In the genomic region with DNA sequence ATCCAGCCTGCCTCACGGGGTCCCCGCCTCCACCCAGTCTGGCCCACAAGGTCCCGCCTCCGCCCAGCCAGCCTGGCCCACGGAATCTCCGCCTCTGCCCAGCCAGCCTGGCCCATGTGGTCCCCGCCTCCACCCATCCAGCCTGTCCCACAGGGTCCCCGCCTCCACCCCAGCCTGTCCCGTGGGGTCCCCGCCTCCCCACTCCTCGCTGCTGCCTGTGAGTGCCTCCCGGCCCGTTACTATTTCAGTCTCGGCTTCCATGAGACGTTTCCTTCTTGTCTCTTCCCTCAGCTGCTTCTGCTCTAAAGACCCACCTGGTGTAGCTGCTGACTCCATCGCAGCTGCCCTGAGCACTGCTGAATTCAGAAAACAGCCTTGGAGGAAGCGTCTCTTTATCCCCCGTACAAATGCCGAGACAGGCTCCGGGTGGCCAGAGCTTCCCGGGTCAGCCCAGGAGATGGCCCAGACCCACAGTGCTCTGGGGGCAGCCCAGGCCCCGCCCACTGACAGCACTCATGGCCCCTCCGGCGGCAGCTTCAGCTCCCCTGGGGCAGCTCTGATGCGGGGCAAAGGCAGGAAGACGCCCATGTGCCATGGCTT, we compare ENCODE assay signal across 8 cellular contexts.
DNase-seq lines count a peak whose midpoint lies in the region; ATAC-seq and TF ChIP-seq lines count a peak whose summit lies in the region.

No MANE protein-coding gene starts in this region.

- H3F3A ChIP-seq in Loucy (ENCODE audit: low read depth) = no peaks in the 10 kb centered on the region

- TF ChIP-seq POLR2A in GM10847 (IDR thresholded peaks at IDR 0.05; ENCODE audit: extremely low read depth, insufficient read length) = peak; percentile 30

- ATAC-seq in GM21381 (IDR thresholded peaks at IDR 0.05; ENCODE audit: unreplicated experiment) = peak; percentile 71

- H3K4me1 ChIP-seq in Loucy (ENCODE audit: insufficient read depth, low read length, poor library complexity, severe bottlenecking) (peaks cover 25% of the 10 kb centered on the region), left ventricle myocardium inferior (peaks cover 27% of the 10 kb centered on the region)

- no peak overlapping the region for H3K27ac Mint-ChIP-seq in osteocyte (ENCODE audit: unreplicated experiment)

- peaks cover 27% of the 10 kb centered on the region for H3K4me1 Mint-ChIP-seq in osteocyte (ENCODE audit: unreplicated experiment)

- H3K9me3 ChIP-seq in Loucy (ENCODE audit: insufficient read depth, low read depth, low read length) = no peaks in the 10 kb centered on the region
- no peaks in the 10 kb centered on the region for H3K9me3 ChIP-seq in left ventricle myocardium inferior (replicated peaks)

- no peaks in the 10 kb centered on the region for H3K9me3 Mint-ChIP-seq in osteocyte (ENCODE audit: unreplicated experiment)

- peak overlapping the region; percentile 75 for H3K4me2 ChIP-seq in Loucy (ENCODE audit: low read depth, low read length, poor library complexity, severe bottlenecking)

- H2AFZ ChIP-seq in Loucy (ENCODE audit: low read length) = peak overlapping the region; percentile 72

- H3K27ac ChIP-seq in left ventricle myocardium inferior (replicated peaks) (peak overlapping the region; percentile 45), coronary artery (peak overlapping the region in 1 of 2 donors; percentile 3)

- intact Hi-C loops in left ventricle myocardium inferior (cut with micrococcal nuclease) = no loop called here

- H3K9ac ChIP-seq in Loucy (ENCODE audit: low read depth, low read length, poor library complexity, severe bottlenecking) = peak overlapping the region; percentile 71

- H3K36me3 ChIP-seq in Loucy (ENCODE audit: insufficient read depth, low read length) (peaks cover 13% of the 10 kb centered on the region; the same call in 1 of the 2 replicates), left ventricle myocardium inferior (peaks cover 29% of the 10 kb centered on the region)

- no peaks in the 10 kb centered on the region for H4K20me1 ChIP-seq in Loucy (ENCODE audit: insufficient read depth, low read length, poor library complexity, severe bottlenecking)

- H3K79me2 ChIP-seq in Loucy (ENCODE audit: insufficient read depth, low read length) = no peaks in the 10 kb centered on the region

- no peaks in the 10 kb centered on the region for H3K27me3 Mint-ChIP-seq in osteocyte (ENCODE audit: unreplicated experiment)

- H3K4me3 ChIP-seq in Loucy (ENCODE audit: low read length, poor library complexity, severe bottlenecking) (peak overlapping the region; percentile 79), left ventricle myocardium inferior (peak overlapping the region; percentile 1), coronary artery (no peak overlapping the region)

- TF ChIP-seq CTCF in Loucy (conservative IDR thresholded peaks at IDR 0.05; ENCODE audit: low read length) (no peak), left ventricle myocardium inferior (IDR thresholded peaks at IDR 0.05; ENCODE audit: borderline replicate concordance) (no peak), coronary artery (IDR thresholded peaks at IDR 0.05) (no peak), osteocyte (IDR thresholded peaks at IDR 0.05) (no peak)

- no peaks in the 10 kb centered on the region for H3K9me2 ChIP-seq in Loucy (replicated peaks; ENCODE audit: low read depth, low read length)

- no peaks in the 10 kb centered on the region for H3K27me3 ChIP-seq in Loucy (ENCODE audit: insufficient read depth, low read length, poor library complexity, severe bottlenecking)
- no peaks in the 10 kb centered on the region for H3K27me3 ChIP-seq in left ventricle myocardium inferior (ENCODE audit: low read depth)

- no peak for DNase-seq in left ventricle myocardium inferior
- DNase-seq in coronary artery (ENCODE audit: low spot score) = no peak
- DNase-seq in LoVo (ENCODE audit: low spot score) = no peak
- DNase-seq in COR-L47 (lab: John Stamatoyannopoulos, UW) = no peak
- no peak for DNase-seq in osteocyte (ENCODE audit: extremely low spot score, unreplicated experiment)

- H3K36me3 Mint-ChIP-seq in osteocyte (ENCODE audit: unreplicated experiment) = peaks cover 4% of the 10 kb centered on the region

- H3K4me3 Mint-ChIP-seq in osteocyte (ENCODE audit: unreplicated experiment) = no peak overlapping the region
